27 cellular contexts compared by ENCODE assay signal in the genomic region with DNA sequence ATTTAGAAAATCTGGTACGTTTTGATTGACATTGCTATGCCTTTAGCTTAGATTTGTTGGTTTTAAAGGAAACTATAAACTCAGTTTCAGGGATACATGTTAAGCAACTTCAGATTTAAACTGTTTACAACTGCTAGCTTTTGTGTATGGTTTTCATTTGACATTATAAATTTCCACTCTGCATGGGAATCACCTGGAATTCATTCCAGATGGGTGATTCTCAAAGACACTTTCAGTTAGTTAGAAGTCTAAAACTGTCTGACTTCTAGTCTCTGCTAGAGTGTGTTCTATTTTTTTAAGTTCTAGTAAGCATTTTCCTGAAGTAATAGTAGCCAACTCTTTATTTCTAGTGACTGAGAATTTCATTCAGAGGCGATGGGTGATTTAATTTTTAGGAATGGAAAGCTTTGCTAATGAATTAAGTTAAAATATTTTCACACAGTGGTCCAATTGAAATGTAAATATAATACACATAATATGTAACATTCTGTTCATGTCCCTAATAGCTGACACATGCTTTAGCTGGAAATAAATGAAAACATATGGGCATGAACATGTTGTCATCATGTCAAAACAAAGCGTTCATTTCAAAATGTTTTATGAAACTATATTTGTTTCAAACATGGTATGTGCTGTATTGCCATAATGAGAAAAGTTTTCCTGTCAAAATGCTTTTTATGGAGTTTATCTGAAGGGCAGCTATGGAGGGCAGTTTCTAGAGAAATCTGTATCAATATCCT. TPM values are rescaled to one million over a fixed set of nuclear protein-coding genes. Genes with fewer than 3 reads are reported as not detected.
"Had no signal": no experiment of that assay in that cellular context is flagged by ENCODE, and none has a peak within 500 bp of the region (broad histone marks: within the 10 kb centered on the region; RNA-seq: fewer than 3 reads in every experiment).

No MANE protein-coding gene starts in this region.

- H3K27me3 ChIP-seq: heart right ventricle, neutrophil, testis, tibial nerve, upper lobe of right lung had no signal

- H3K4me1 ChIP-seq: heart right ventricle, testis, tibial nerve, upper lobe of right lung had no signal

- H3K4me3 ChIP-seq: heart right ventricle, testis, tibial nerve, upper lobe of right lung had no signal

- H3K9me3 ChIP-seq: neutrophil, testis had no signal

- H3K27ac ChIP-seq: heart right ventricle, neutrophil, testis, tibial nerve, upper lobe of right lung had no signal

- DNase-seq: cerebellar nuclear complex; effector memory CD8-positive, alpha-beta T cell; heart right ventricle; hypothalamus; kidney glomerular epithelial cell; mesendoderm; naive thymus-derived CD8-positive, alpha-beta T cell; posterior cingulate gyrus; stimulated activated CD4-positive, alpha-beta T cell treated with anti-CD3 and anti-CD28 coated beads, Interleukin-2, amount 100 ng/mL, for 24 hours; stimulated activated CD4-positive, alpha-beta T cell treated with anti-CD3 and anti-CD28 coated beads, Interleukin-4, amount 100 ng/mL, for 4 hours; stimulated activated naive B cell treated with anti-CD40 and anti-IgM and Interleukin-4, amounts not matched to agents 10 μg/mL and 1 μg/mL and 100 μg/mL, for 72 hours; stimulated activated naive CD8-positive, alpha-beta T cell treated with anti-CD3 and anti-CD28 coated beads, Interleukin-15, amount 100 ng/mL, for 72 hours; testis; upper lobe of right lung had no signal

- H3K36me3 ChIP-seq: heart right ventricle, tibial nerve, upper lobe of right lung had no signal

RNA-seq across cellular contexts. Expression of a gene that starts 58.3 kb away (rescaled TPM):
- total RNA-seq: epithelial cell of proximal tubule; frontal cortex; glomerular endothelial cell; heart right ventricle; liver; lung microvascular endothelial cell; mononuclear cell; naive thymus-derived CD8-positive, alpha-beta T cell; osteoblast; pulmonary artery endothelial cell; sciatic nerve; skeletal muscle tissue; subcutaneous adipose tissue; tibial nerve; upper lobe of right lung had no signal
